Comparison of ENCODE assay signal across 29 cellular contexts in genomic region chrX:130831347-130831722, GRCh38.
"Had no signal": no experiment of that assay in that cellular context is flagged by ENCODE, and none has a peak within 500 bp of the region (broad histone marks: within the 10 kb centered on the region; RNA-seq: fewer than 3 reads in every experiment).

No MANE protein-coding gene starts in this region.

- DNase-seq: effector memory CD8-positive, alpha-beta T cell; esophagus squamous epithelium; foreskin melanocyte; glutamatergic neuron; heart right ventricle; hippocampal formation; left cardiac atrium; left ventricle myocardium inferior; mesenchymal stem cell; mucosa of descending colon; naive B cell; nucleus accumbens; psoas muscle; right cardiac atrium; spleen; stimulated activated CD4-positive, alpha-beta T cell treated with anti-CD3 and anti-CD28 coated beads, Interleukin-4, amount 100 ng/mL, for 4 hours; stimulated activated naive CD8-positive, alpha-beta T cell treated with anti-CD3 and anti-CD28 coated beads, Interleukin-15, Interleukin-2, amounts not matched to agents 100 U/mL and 50 U/mL, for 24 hours; upper lobe of left lung had no signal

- H3K27me3 ChIP-seq: esophagus squamous epithelium, neural progenitor cell, spleen, upper lobe of left lung had no signal

- H3K27ac ChIP-seq: coronary artery, esophagus squamous epithelium, heart right ventricle, left ventricle myocardium inferior, neural progenitor cell, psoas muscle, skin epidermis, thoracic aorta, tibial nerve, upper lobe of left lung had no signal

- H3K9ac ChIP-seq: neural progenitor cell had no signal

- H3K9me3 ChIP-seq: esophagus squamous epithelium, heart right ventricle, left ventricle myocardium inferior, mucosa of descending colon, psoas muscle, spleen, thoracic aorta, tibial nerve, upper lobe of left lung had no signal

- H3K36me3 ChIP-seq: esophagus squamous epithelium, heart right ventricle, left ventricle myocardium inferior, neural progenitor cell, spleen, thoracic aorta, tibial nerve, upper lobe of left lung had no signal

- H3K4me3 ChIP-seq: coronary artery, esophagus squamous epithelium, heart right ventricle, left ventricle myocardium inferior, lung, mucosa of descending colon, neural progenitor cell, psoas muscle, skin epidermis, spleen, thoracic aorta, tibial nerve, upper lobe of left lung had no signal

- FAIRE-seq: endometrium, islet of Langerhans, urothelium cell line had no signal

- H2AFZ ChIP-seq: neural progenitor cell had no signal

- ATAC-seq: effector memory CD8-positive, alpha-beta T cell; heart right ventricle; left cardiac atrium; mucosa of descending colon; natural killer cell treated with Interleukin-12 subunit alpha and Interleukin-12 subunit beta and Interleukin-15 and Interleukin-18, amount 100 ng/mL, for 72 hours; psoas muscle; right cardiac atrium; stimulated activated memory B cell treated with anti-CD40 and anti-IgM and Interleukin-4, amounts not matched to agents 10 μg/mL and 1 μg/mL and 100 μg/mL, for 72 hours; stimulated activated naive CD8-positive, alpha-beta T cell treated with anti-CD3 and anti-CD28 coated beads, Interleukin-15, Interleukin-2, amounts not matched to agents 100 U/mL and 50 U/mL, for 24 hours had no signal

- H3K4me1 ChIP-seq: psoas muscle, upper lobe of left lung had no signal

- H3K4me2 ChIP-seq: neural progenitor cell had no signal
